In genomic region chr1:63522891-63523728, GRCh38 we compare ENCODE assay signal across 1 cellular context.
A peak's percentile ranks its signal among the peaks of the same experiment; 100 is the strongest.
TF ChIP-seq lines count a peak whose summit lies in the region.

Gene EFCAB7, plus strand, starts transcription at chr1:63523525. Its CDS starts 2,048 bp downstream, at chr1:63525573.
A gene with protein sequence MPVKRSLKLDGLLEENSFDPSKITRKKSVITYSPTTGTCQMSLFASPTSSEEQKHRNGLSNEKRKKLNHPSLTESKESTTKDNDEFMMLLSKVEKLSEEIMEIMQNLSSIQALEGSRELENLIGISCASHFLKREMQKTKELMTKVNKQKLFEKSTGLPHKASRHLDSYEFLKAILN (minus strand): TSS chr1:63523225. CDS start chr1:63523133, 92 bp downstream.

TF ChIP-seq in HepG2, 621 proteins besides CTCF, POLR2A, EP300 and RAD21 (continued from another document and continues in another):
- TF ChIP-seq ARID4A (CRISPR knock-in tag; IDR thresholded peaks at IDR 0.05; ENCODE audit: borderline replicate concordance) = peak; percentile 99
- peak; percentile 97 for TF ChIP-seq XRCC5 (optimal IDR thresholded peaks at IDR 0.05; ENCODE audit: low read length)
- no peak for TF ChIP-seq NR1H2 (CRISPR knock-in tag; IDR thresholded peaks at IDR 0.05; ENCODE audit: borderline replicate concordance, low read depth)
- peak; percentile 67; the same call in 1 of the 2 replicates for TF ChIP-seq GATAD2A (CRISPR knock-in tag; IDR thresholded peaks at IDR 0.05)
- peak; percentile 72 for TF ChIP-seq NR2C2 (CRISPR knock-in tag; IDR thresholded peaks at IDR 0.05; ENCODE audit: borderline replicate concordance)
- TF ChIP-seq, protein P1, sequence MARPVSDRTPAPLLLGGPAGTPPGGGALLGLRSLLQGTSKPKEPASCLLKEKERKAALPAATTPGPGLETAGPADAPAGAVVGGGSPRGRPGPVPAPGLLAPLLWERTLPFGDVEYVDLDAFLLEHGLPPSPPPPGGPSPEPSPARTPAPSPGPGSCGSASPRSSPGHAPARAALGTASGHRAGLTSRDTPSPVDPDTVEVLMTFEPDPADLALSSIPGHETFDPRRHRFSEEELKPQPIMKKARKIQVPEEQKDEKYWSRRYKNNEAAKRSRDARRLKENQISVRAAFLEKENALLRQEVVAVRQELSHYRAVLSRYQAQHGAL (CRISPR knock-in tag; IDR thresholded peaks at IDR 0.05; ENCODE audit: not compliant biosample characterization) = peak; percentile 32
- TF ChIP-seq, protein P2, sequence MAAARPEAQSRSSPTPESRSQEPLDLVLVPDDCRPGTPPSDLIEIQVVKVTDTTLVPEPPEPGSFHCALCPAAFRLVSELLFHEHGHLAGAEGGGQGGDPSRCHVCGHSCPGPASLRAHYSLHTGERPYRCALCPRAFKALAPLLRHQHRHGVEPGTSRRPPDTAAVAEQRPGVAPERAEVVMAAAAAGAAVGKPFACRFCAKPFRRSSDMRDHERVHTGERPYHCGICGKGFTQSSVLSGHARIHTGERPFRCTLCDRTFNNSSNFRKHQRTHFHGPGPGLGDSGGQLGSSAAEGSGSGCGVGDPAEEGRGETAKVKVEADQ (CRISPR knock-in tag; IDR thresholded peaks at IDR 0.05; ENCODE audit: borderline replicate concordance) = peak; percentile 91
- peak; percentile 91 for TF ChIP-seq ZNF280B (CRISPR knock-in tag; IDR thresholded peaks at IDR 0.05; ENCODE audit: borderline replicate concordance)
- no peak; the same call in 1 of the 2 replicates for TF ChIP-seq ZBTB1 (CRISPR knock-in tag; IDR thresholded peaks at IDR 0.05; ENCODE audit: borderline replicate concordance)
- no peak for TF ChIP-seq ZBED4 (CRISPR knock-in tag; IDR thresholded peaks at IDR 0.05; ENCODE audit: borderline replicate concordance)
- no peak for TF ChIP-seq ZNF879 (CRISPR knock-in tag; IDR thresholded peaks at IDR 0.05)
- peak; percentile 91 for TF ChIP-seq ZSCAN9 (CRISPR knock-in tag; IDR thresholded peaks at IDR 0.05; ENCODE audit: borderline replicate concordance)
- peak; percentile 88 for TF ChIP-seq ZNF317 (CRISPR knock-in tag; IDR thresholded peaks at IDR 0.05)
- peak; percentile 55; the same call in 1 of the 2 replicates for TF ChIP-seq ZNF563 (CRISPR knock-in tag; IDR thresholded peaks at IDR 0.05)
- TF ChIP-seq POLR2AphosphoS5 (IDR thresholded peaks at IDR 0.05; ENCODE audit: low read depth, low read length) = peak; percentile 71; the same call in 1 of the 2 replicates
- TF ChIP-seq, protein P3, sequence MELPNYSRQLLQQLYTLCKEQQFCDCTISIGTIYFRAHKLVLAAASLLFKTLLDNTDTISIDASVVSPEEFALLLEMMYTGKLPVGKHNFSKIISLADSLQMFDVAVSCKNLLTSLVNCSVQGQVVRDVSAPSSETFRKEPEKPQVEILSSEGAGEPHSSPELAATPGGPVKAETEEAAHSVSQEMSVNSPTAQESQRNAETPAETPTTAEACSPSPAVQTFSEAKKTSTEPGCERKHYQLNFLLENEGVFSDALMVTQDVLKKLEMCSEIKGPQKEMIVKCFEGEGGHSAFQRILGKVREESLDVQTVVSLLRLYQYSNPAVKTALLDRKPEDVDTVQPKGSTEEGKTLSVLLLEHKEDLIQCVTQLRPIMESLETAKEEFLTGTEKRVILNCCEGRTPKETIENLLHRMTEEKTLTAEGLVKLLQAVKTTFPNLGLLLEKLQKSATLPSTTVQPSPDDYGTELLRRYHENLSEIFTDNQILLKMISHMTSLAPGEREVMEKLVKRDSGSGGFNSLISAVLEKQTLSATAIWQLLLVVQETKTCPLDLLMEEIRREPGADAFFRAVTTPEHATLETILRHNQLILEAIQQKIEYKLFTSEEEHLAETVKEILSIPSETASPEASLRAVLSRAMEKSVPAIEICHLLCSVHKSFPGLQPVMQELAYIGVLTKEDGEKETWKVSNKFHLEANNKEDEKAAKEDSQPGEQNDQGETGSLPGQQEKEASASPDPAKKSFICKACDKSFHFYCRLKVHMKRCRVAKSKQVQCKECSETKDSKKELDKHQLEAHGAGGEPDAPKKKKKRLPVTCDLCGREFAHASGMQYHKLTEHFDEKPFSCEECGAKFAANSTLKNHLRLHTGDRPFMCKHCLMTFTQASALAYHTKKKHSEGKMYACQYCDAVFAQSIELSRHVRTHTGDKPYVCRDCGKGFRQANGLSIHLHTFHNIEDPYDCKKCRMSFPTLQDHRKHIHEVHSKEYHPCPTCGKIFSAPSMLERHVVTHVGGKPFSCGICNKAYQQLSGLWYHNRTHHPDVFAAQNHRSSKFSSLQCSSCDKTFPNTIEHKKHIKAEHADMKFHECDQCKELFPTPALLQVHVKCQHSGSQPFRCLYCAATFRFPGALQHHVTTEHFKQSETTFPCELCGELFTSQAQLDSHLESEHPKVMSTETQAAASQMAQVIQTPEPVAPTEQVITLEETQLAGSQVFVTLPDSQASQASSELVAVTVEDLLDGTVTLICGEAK (IDR thresholded peaks at IDR 0.05) = peak; percentile 97
- TF ChIP-seq, protein P3 (CRISPR knock-in tag; IDR thresholded peaks at IDR 0.05) = peak; percentile 90
- 0 out of 2 replicates have a peak, but pooled peaks have one; percentile 50 for TF ChIP-seq MTERF4 (CRISPR knock-in tag; IDR thresholded peaks at IDR 0.05)
- no peak for TF ChIP-seq ZNF234 (CRISPR knock-in tag; conservative IDR thresholded peaks at IDR 0.05)
- TF ChIP-seq, protein P4, sequence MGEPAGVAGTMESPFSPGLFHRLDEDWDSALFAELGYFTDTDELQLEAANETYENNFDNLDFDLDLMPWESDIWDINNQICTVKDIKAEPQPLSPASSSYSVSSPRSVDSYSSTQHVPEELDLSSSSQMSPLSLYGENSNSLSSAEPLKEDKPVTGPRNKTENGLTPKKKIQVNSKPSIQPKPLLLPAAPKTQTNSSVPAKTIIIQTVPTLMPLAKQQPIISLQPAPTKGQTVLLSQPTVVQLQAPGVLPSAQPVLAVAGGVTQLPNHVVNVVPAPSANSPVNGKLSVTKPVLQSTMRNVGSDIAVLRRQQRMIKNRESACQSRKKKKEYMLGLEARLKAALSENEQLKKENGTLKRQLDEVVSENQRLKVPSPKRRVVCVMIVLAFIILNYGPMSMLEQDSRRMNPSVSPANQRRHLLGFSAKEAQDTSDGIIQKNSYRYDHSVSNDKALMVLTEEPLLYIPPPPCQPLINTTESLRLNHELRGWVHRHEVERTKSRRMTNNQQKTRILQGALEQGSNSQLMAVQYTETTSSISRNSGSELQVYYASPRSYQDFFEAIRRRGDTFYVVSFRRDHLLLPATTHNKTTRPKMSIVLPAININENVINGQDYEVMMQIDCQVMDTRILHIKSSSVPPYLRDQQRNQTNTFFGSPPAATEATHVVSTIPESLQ (CRISPR knock-in tag; conservative IDR thresholded peaks at IDR 0.05) = 0 out of 2 replicates have a peak, but pooled peaks have one; percentile 25
